In the genomic region with DNA sequence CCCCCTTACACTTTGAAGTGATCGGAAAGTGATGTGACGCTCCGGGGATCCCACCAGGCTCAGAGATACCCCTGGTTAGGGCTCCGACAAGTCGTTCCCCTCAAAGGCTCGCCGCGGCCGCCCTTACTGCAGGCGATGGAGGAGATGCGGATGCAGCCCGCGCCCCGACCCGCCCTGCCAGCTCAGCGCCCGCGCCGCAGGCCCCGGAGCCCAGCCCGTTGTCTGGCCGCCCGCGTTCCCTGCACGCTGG, we compare ENCODE assay signal across 8 cellular contexts. TPM values are rescaled to one million over a fixed set of nuclear protein-coding genes. Genes with fewer than 3 reads are reported as not detected.
DNase-seq lines count a peak whose midpoint lies in the region; ATAC-seq, FAIRE-seq and TF ChIP-seq lines count a peak whose summit lies in the region.

No MANE protein-coding gene starts in this region.

- H4K20me1 ChIP-seq in GM12878 (ENCODE audit: control insufficient read depth, insufficient read depth) = no peaks in the 10 kb centered on the region

- no peak for TF ChIP-seq RAD21 in GM12878 (IDR thresholded peaks at IDR 0.05; ENCODE audit: insufficient read depth, low read depth, low read length)

- no peak for ATAC-seq in stimulated activated naive CD8-positive, alpha-beta T cell treated with anti-CD3 and anti-CD28 coated beads, Interleukin-15, Interleukin-2, amounts not matched to agents 100 U/mL and 50 U/mL, for 24 hours
- ATAC-seq in GM12878 = no peak

- no peaks in the 10 kb centered on the region for H3K9me3 Mint-ChIP-seq in stimulated activated naive CD8-positive, alpha-beta T cell treated with anti-CD3 and anti-CD28 coated beads, Interleukin-15, Interleukin-2, amounts not matched to agents 100 ng/mL and 50 ng/mL, for 24 hours

- no peak for TF ChIP-seq POLR2A in GM12878 (IDR thresholded peaks at IDR 0.05; ENCODE audit: low read depth, low read length)

- no TSS peak for BruUV-seq in GM12878 (replicated peaks; lab: Mats Ljungman, UMichigan)

- H3K79me1 ChIP-seq in mesendoderm (ENCODE audit: low read length) = peaks cover 16% of the 10 kb centered on the region

- intact Hi-C loops in GM12878 (cut with micrococcal nuclease; ENCODE audit: unreplicated experiment) = loop anchor here (2.0 to 10.0 kb wide), 2 partner anchors 19 to 339 kb away; a partner anchor contains a TSS

- DNase-seq in stimulated activated naive CD8-positive, alpha-beta T cell treated with anti-CD3 and anti-CD28 coated beads, Interleukin-15, Interleukin-2, amounts not matched to agents 100 U/mL and 50 U/mL, for 24 hours = no peak
- DNase-seq in GM12878 (ENCODE audit: low read depth, low spot score) = no peak
- DNase-seq in mesendoderm = no peak
- DNase-seq in NCI-H446 treated with DMSO at 0.1 percent for 48 hours (lab: John Stamatoyannopoulos, UW) = no peak
- DNase-seq in DMS79 treated with DMSO at 0.1 percent for 48 hours (lab: John Stamatoyannopoulos, UW) = no peak
- DNase-seq in AG08396 (ENCODE audit: low spot score) = no peak
- no peak for DNase-seq in RPMI8226

- no peak overlapping the region for H2BK15ac ChIP-seq in mesendoderm (replicated peaks; ENCODE audit: low read depth)

- RAD21 ChIA-PET in GM12878 (lab: Charles Lee; ENCODE audit: unreplicated experiment) = interaction anchor here (1.0 to 2.2 kb wide), 2 partner anchors 8 to 66 kb away, joined by 5 to 8 read pairs; a partner anchor contains a TSS

- no peaks in the 10 kb centered on the region for H3K27me3 ChIP-seq in GM12878 (replicated peaks in 1 of 2; ENCODE audit: control insufficient read depth in 2 of 2, insufficient read depth in 2 of 2, low read length in 1 of 2)
- H3K27me3 ChIP-seq in mesendoderm (ENCODE audit: insufficient read depth, low read length, poor library complexity) = no peaks in the 10 kb centered on the region

- peak overlapping the region; percentile 95 for H3K27ac Mint-ChIP-seq in stimulated activated naive CD8-positive, alpha-beta T cell treated with anti-CD3 and anti-CD28 coated beads, Interleukin-15, Interleukin-2, amounts not matched to agents 100 ng/mL and 50 ng/mL, for 24 hours

- POLR2A ChIA-PET in GM12878 (lab: Charles Lee) = interaction anchor here (0.6 to 4.1 kb wide), 7 partner anchors 8 to 371 kb away, joined by 3 to 25 read pairs (median 3); a partner anchor contains a TSS

- peak overlapping the region; percentile 97 for H3K56ac ChIP-seq in mesendoderm (ENCODE audit: low read length)

- CTCF ChIA-PET in GM12878 (lab: Yijun Ruan, JAX) = no interaction called here

- H3K4me1 Mint-ChIP-seq in stimulated activated naive CD8-positive, alpha-beta T cell treated with anti-CD3 and anti-CD28 coated beads, Interleukin-15, Interleukin-2, amounts not matched to agents 100 ng/mL and 50 ng/mL, for 24 hours (ENCODE audit: low read depth) = peaks cover 38% of the 10 kb centered on the region

- FAIRE-seq in GM12878 (lab: Jason Lieb, UNC) = no peak

- H3K4me3 Mint-ChIP-seq in stimulated activated naive CD8-positive, alpha-beta T cell treated with anti-CD3 and anti-CD28 coated beads, Interleukin-15, Interleukin-2, amounts not matched to agents 100 ng/mL and 50 ng/mL, for 24 hours = peak overlapping the region; percentile 97

- H3K4me3 ChIP-seq in GM12878 (peak overlapping the region; percentile 90), mesendoderm (ENCODE audit: low read length) (peak overlapping the region; percentile 65)

- H3K79me2 ChIP-seq in GM12878 (ENCODE audit: control insufficient read depth, insufficient read depth, low read length) = peaks cover 62% of the 10 kb centered on the region
- H3K79me2 ChIP-seq in mesendoderm (ENCODE audit: control insufficient read depth, insufficient read depth, low read length) = peaks cover 13% of the 10 kb centered on the region

- H3K18ac ChIP-seq in mesendoderm (ENCODE audit: low read length) = no peak overlapping the region

- peaks cover 37% of the 10 kb centered on the region for H3K36me3 Mint-ChIP-seq in stimulated activated naive CD8-positive, alpha-beta T cell treated with anti-CD3 and anti-CD28 coated beads, Interleukin-15, Interleukin-2, amounts not matched to agents 100 ng/mL and 50 ng/mL, for 24 hours (ENCODE audit: low read depth)

- H2AFZ ChIP-seq in GM12878 (ENCODE audit: control insufficient read depth, low read depth, low read length) = peak overlapping the region; percentile 100

- in situ Hi-C loops in GM12878 (cut with MboI) = no loop called here

- no peaks in the 10 kb centered on the region for H3K9me3 ChIP-seq in GM12878 (replicated peaks; ENCODE audit: control insufficient read depth, insufficient read depth, low read length)

- H3K27ac ChIP-seq in GM12878 (ENCODE audit: control insufficient read depth, insufficient read depth) (peak overlapping the region; percentile 75), mesendoderm (ENCODE audit: low read depth, low read length) (peak overlapping the region; percentile 60)

- no peak overlapping the region for H4K8ac ChIP-seq in mesendoderm (ENCODE audit: low read depth, low read length)

- H3K4ac ChIP-seq in mesendoderm (ENCODE audit: low read depth, low read length) = peak overlapping the region; percentile 63

- TF ChIP-seq EP300 in GM12878 (IDR thresholded peaks at IDR 0.05; ENCODE audit: borderline replicate concordance in 1 of 2, control insufficient read depth in 1 of 2, low read depth in 2 of 2, low read length in 2 of 2) = no peak

- no peak for TF ChIP-seq CTCF in GM12878 (IDR thresholded peaks at IDR 0.05 in 2 of 3, conservative IDR thresholded peaks at IDR 0.05 in 1 of 3; ENCODE audit: control insufficient read depth in 2 of 3, extremely low read depth in 1 of 3, insufficient read depth in 1 of 3, low read depth in 3 of 3, low read length in 3 of 3)

- WGBS in GM12878 (ENCODE audit: insufficient coverage, insufficient replicate concordance, low lambda C conversion rate, missing lambda C conversion rate) = under 1% methylated on average over 25 of the region's 25 CpGs
- no CpG with 5 or more reads among the region's 25 CpGs for WGBS in mesendoderm (ENCODE audit: extremely low coverage, insufficient coverage, low lambda C conversion rate)

- H4K5ac ChIP-seq in mesendoderm (ENCODE audit: low read length) = no peak overlapping the region

- SMC1A ChIA-PET in GM12878 (lab: Charles Lee; ENCODE audit: uncharacterized antibody, unreplicated experiment) = interaction anchor here (1.6 to 3.4 kb wide), 3 partner anchors 8 to 17 kb away, joined by 4 to 17 read pairs (median 5); no protein-coding TSS in a partner anchor

- H2BK120ac ChIP-seq in mesendoderm (ENCODE audit: low read depth, low read length) = no peak overlapping the region

- H3K4me1 ChIP-seq in GM12878 (ENCODE audit: control insufficient read depth, insufficient read depth, low read length) = peaks cover 29% of the 10 kb centered on the region
- peaks cover 2% of the 10 kb centered on the region for H3K4me1 ChIP-seq in mesendoderm (ENCODE audit: control insufficient read depth, low read depth, low read length)

- H3K36me3 ChIP-seq in GM12878 (ENCODE audit: control insufficient read depth in 2 of 2, insufficient read depth in 2 of 2, low read length in 1 of 2) (peaks cover 3 to 14% of the 10 kb centered on the region in 2 experiments; a peak in 3 of 4 replicates), mesendoderm (ENCODE audit: control insufficient read depth, insufficient read depth, low read length) (no peaks in the 10 kb centered on the region)

- H3K4me2 ChIP-seq in GM12878 (ENCODE audit: control insufficient read depth, insufficient read depth) (peak overlapping the region; percentile 92), mesendoderm (ENCODE audit: low read length) (peak overlapping the region; percentile 82)

- no peak overlapping the region for H2AK5ac ChIP-seq in mesendoderm (ENCODE audit: low read length)

- H3K23ac ChIP-seq in mesendoderm (ENCODE audit: low read length) = no peak overlapping the region

- no peak overlapping the region for H2BK5ac ChIP-seq in mesendoderm (ENCODE audit: low read length)

- H3K9ac ChIP-seq in GM12878 (ENCODE audit: control insufficient read depth, insufficient read depth, low read length) (peak overlapping the region; percentile 91), mesendoderm (ENCODE audit: low read length) (peak overlapping the region; percentile 89)

- no peaks in the 10 kb centered on the region for H3K27me3 Mint-ChIP-seq in stimulated activated naive CD8-positive, alpha-beta T cell treated with anti-CD3 and anti-CD28 coated beads, Interleukin-15, Interleukin-2, amounts not matched to agents 100 ng/mL and 50 ng/mL, for 24 hours

RNA-seq across cellular contexts. Expression of a gene that starts 0.2 kb away (rescaled TPM):
- total RNA-seq in GM12878 (2013; cell fraction: nucleolus; rRNA removed) = 86.4 and 88.3 TPM in 2 replicates
- 41.7 and 54.1 TPM in 2 replicates for total RNA-seq in GM12878 (2014; rRNA removed)
- 47.4 and 50.3 TPM in 2 replicates for total RNA-seq in GM12878 (2014; rRNA removed; fragmentation: Illumina TruSeq; extraction: Trizol)
- 35.3 and 41.0 TPM in 2 replicates for total RNA-seq in GM12878 (2021)
- 55.0 TPM for polyA plus RNA-seq in GM12878 (2011; ENCODE audit: low read depth)
- polyA plus RNA-seq in GM12878 (2011; rRNA removed) = 46.5 and 60.9 TPM in 2 replicates
- 29.8 and 35.1 TPM in 2 replicates for polyA plus RNA-seq in GM12878 (2011; cell fraction: cytosol; rRNA removed)
- 53.8 and 70.0 TPM in 2 replicates for polyA plus RNA-seq in GM12878 (2011; cell fraction: nucleus; rRNA removed)
- 59.4 and 70.2 TPM in 2 replicates for polyA plus RNA-seq in GM12878 (2012)
- polyA plus RNA-seq in GM12878 (2014; fragmentation: Illumina TruSeq; extraction: Trizol) = 55.4 and 55.5 TPM in 2 replicates
- 10 to 100 TPM; 25.3 to 32.6 TPM for polyA plus RNA-seq in GM12878 (2014; fragmentation: Nextera tagmentation; extraction: Ambion mirVana)
- polyA plus RNA-seq in GM12878 (2014; rRNA removed) = 44.7 and 51.4 TPM in 2 replicates
- polyA plus RNA-seq in GM12878 (2016; fragmentation: Nextera tagmentation; extraction: Ambion mirVana) = 10 to 100 TPM; 72.9 to 73.4 TPM
- 20.2 and 23.3 TPM in 2 replicates for polyA minus RNA-seq in GM12878 (2011; rRNA and poly(A)+ RNA removed)
- 8.8 and 12.3 TPM in 2 replicates for polyA minus RNA-seq in GM12878 (2011; cell fraction: cytosol; rRNA and poly(A)+ RNA removed)
- polyA minus RNA-seq in GM12878 (2011; cell fraction: nucleus; rRNA and poly(A)+ RNA removed) = 14.3 and 20.2 TPM in 2 replicates
- polyA plus RNA-seq in mesendoderm (2013, experiment 1 of 2) = 18.9 TPM
- polyA plus RNA-seq in mesendoderm (2013, experiment 2 of 2) = 18.7 TPM

RNA-seq across cellular contexts. Expression of a gene that starts 0.5 kb away (rescaled TPM):
- 38.7 and 41.7 TPM in 2 replicates for total RNA-seq in GM12878 (2013; cell fraction: nucleolus; rRNA removed)
- total RNA-seq in GM12878 (2014; rRNA removed) (121 and 151 TPM in 2 replicates), GM12878 (2014; rRNA removed; fragmentation: Illumina TruSeq; extraction: Trizol) (190 and 197 TPM in 2 replicates), GM12878 (2021) (174 TPM in 2 replicates)
- 154 TPM for polyA plus RNA-seq in GM12878 (2011; ENCODE audit: low read depth)
- polyA plus RNA-seq in GM12878 (2011; rRNA removed) (103 and 107 TPM in 2 replicates), GM12878 (2014; fragmentation: Illumina TruSeq; extraction: Trizol) (189 and 215 TPM in 2 replicates), GM12878 (2014; fragmentation: Nextera tagmentation; extraction: Ambion mirVana) (100 to 1,000 TPM; 814 to 994 TPM), GM12878 (2014; rRNA removed) (211 and 251 TPM in 2 replicates), GM12878 (2016; fragmentation: Nextera tagmentation; extraction: Ambion mirVana) (100 to 1,000 TPM; 551 to 576 TPM)
- 81.9 and 112 TPM in 2 replicates for polyA plus RNA-seq in GM12878 (2011; cell fraction: cytosol; rRNA removed)
- 45.5 and 51.9 TPM in 2 replicates for polyA plus RNA-seq in GM12878 (2011; cell fraction: nucleus; rRNA removed)
- 243 and 245 TPM in 2 replicates for polyA plus RNA-seq in GM12878 (2012)
- 53.3 and 55.2 TPM in 2 replicates for polyA minus RNA-seq in GM12878 (2011; rRNA and poly(A)+ RNA removed)
- polyA minus RNA-seq in GM12878 (2011; cell fraction: cytosol; rRNA and poly(A)+ RNA removed) = 63.9 and 65.4 TPM in 2 replicates
- 19.8 and 25.1 TPM in 2 replicates for polyA minus RNA-seq in GM12878 (2011; cell fraction: nucleus; rRNA and poly(A)+ RNA removed)
- 117 TPM for polyA plus RNA-seq in mesendoderm (2013, experiment 1 of 2)
- 118 TPM for polyA plus RNA-seq in mesendoderm (2013, experiment 2 of 2)

RNA-seq across cellular contexts. Expression of a gene that starts 19.5 kb away (rescaled TPM):
- 348 and 356 TPM in 2 replicates for total RNA-seq in GM12878 (2013; cell fraction: nucleolus; rRNA removed)
- total RNA-seq in GM12878 (2014; rRNA removed) (172 and 196 TPM in 2 replicates), GM12878 (2014; rRNA removed; fragmentation: Illumina TruSeq; extraction: Trizol) (295 and 299 TPM in 2 replicates), GM12878 (2021) (164 and 173 TPM in 2 replicates)
- polyA plus RNA-seq in GM12878 (2011; ENCODE audit: low read depth) = 93.6 TPM
- polyA plus RNA-seq in GM12878 (2011; rRNA removed) (176 and 225 TPM in 2 replicates), GM12878 (2014; fragmentation: Illumina TruSeq; extraction: Trizol) (368 and 479 TPM in 2 replicates), GM12878 (2014; fragmentation: Nextera tagmentation; extraction: Ambion mirVana) (100 to 1,000 TPM; 246 to 274 TPM), GM12878 (2014; rRNA removed) (173 and 201 TPM in 2 replicates), GM12878 (2016; fragmentation: Nextera tagmentation; extraction: Ambion mirVana) (100 to 1,000 TPM; 267 to 271 TPM)
- 58.9 and 72.0 TPM in 2 replicates for polyA plus RNA-seq in GM12878 (2011; cell fraction: cytosol; rRNA removed)
- 257 and 308 TPM in 2 replicates for polyA plus RNA-seq in GM12878 (2011; cell fraction: nucleus; rRNA removed)
- polyA plus RNA-seq in GM12878 (2012) = 119 and 126 TPM in 2 replicates
- polyA minus RNA-seq in GM12878 (2011; rRNA and poly(A)+ RNA removed) = 71.8 and 90.1 TPM in 2 replicates
- 27.4 and 37.8 TPM in 2 replicates for polyA minus RNA-seq in GM12878 (2011; cell fraction: cytosol; rRNA and poly(A)+ RNA removed)
- 101 and 145 TPM in 2 replicates for polyA minus RNA-seq in GM12878 (2011; cell fraction: nucleus; rRNA and poly(A)+ RNA removed)
- polyA plus RNA-seq in mesendoderm (2013, experiment 1 of 2) = 356 TPM
- 367 TPM for polyA plus RNA-seq in mesendoderm (2013, experiment 2 of 2)

RNA-seq across cellular contexts. Expression of a gene that starts 19.6 kb away (rescaled TPM):
- 159 and 174 TPM in 2 replicates for total RNA-seq in GM12878 (2013; cell fraction: nucleolus; rRNA removed)
- 35.9 and 38.6 TPM in 2 replicates for total RNA-seq in GM12878 (2014; rRNA removed)
- total RNA-seq in GM12878 (2014; rRNA removed; fragmentation: Illumina TruSeq; extraction: Trizol) = 54.8 and 55.1 TPM in 2 replicates
- 51.5 and 58.4 TPM in 2 replicates for total RNA-seq in GM12878 (2021)
- polyA plus RNA-seq in GM12878 (2011; ENCODE audit: low read depth) = 10.0 TPM
- 29.2 and 29.7 TPM in 2 replicates for polyA plus RNA-seq in GM12878 (2011; rRNA removed)
- 19.1 and 23.7 TPM in 2 replicates for polyA plus RNA-seq in GM12878 (2011; cell fraction: cytosol; rRNA removed)
- polyA plus RNA-seq in GM12878 (2011; cell fraction: nucleus; rRNA removed) = 33.0 and 53.5 TPM in 2 replicates
- 14.9 and 15.1 TPM in 2 replicates for polyA plus RNA-seq in GM12878 (2012)
- polyA plus RNA-seq in GM12878 (2014; fragmentation: Illumina TruSeq; extraction: Trizol) = 42.6 and 50.0 TPM in 2 replicates
- polyA plus RNA-seq in GM12878 (2014; fragmentation: Nextera tagmentation; extraction: Ambion mirVana) = 10 to 100 TPM in 1 of 2 experiments, 1 to 10 TPM in 1; 8.9 to 14.1 TPM
- polyA plus RNA-seq in GM12878 (2014; rRNA removed) = 28.6 and 35.0 TPM in 2 replicates
- polyA plus RNA-seq in GM12878 (2016; fragmentation: Nextera tagmentation; extraction: Ambion mirVana) = 10 to 100 TPM; 80.9 to 88.9 TPM
- polyA minus RNA-seq in GM12878 (2011; rRNA and poly(A)+ RNA removed) = 75.3 and 95.3 TPM in 2 replicates
- polyA minus RNA-seq in GM12878 (2011; cell fraction: cytosol; rRNA and poly(A)+ RNA removed) = 17.5 and 26.4 TPM in 2 replicates
- polyA minus RNA-seq in GM12878 (2011; cell fraction: nucleus; rRNA and poly(A)+ RNA removed) = 56.8 and 95.8 TPM in 2 replicates
- 56.0 TPM for polyA plus RNA-seq in mesendoderm (2013, experiment 1 of 2)
- polyA plus RNA-seq in mesendoderm (2013, experiment 2 of 2) = 55.8 TPM
